Comparison of ENCODE assay signal across 1 cellular context in the genomic region with DNA sequence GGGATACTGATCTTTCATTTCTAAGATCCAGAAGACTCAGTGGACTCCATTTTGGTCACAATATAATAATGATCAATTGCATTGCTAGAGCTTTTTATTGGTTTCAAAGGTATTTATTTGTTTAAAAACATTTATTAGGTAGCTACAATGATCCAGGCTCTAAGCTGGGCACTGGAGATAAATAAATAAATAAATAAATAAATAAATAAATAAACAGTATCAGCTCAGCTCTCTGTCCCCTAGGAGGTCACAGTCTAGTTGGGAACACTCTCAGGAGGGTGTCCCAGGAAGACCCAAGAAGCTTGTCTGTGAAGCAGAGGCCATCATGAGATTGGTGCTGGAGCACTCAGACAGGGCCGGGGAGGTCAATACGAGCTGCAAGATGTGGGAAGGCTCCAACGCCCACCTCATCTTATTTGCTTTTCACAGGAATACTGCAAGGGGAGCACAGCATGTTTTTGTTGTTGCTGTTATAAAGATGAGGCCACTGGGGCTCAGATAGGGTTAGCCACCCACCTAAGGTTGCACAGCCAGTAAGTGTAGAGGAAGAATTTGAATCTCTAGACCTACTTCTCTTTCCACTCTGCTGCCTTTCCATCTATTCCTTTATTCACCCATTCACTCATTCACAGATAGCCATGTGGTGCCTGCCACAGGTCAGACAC.
TF ChIP-seq lines count a peak whose summit lies in the region.

No MANE protein-coding gene starts in this region.

TF ChIP-seq in HEK293, 187 proteins besides CTCF, POLR2A, EP300 and RAD21 (continued from another document and continues in another):
- TF ChIP-seq, protein P1, sequence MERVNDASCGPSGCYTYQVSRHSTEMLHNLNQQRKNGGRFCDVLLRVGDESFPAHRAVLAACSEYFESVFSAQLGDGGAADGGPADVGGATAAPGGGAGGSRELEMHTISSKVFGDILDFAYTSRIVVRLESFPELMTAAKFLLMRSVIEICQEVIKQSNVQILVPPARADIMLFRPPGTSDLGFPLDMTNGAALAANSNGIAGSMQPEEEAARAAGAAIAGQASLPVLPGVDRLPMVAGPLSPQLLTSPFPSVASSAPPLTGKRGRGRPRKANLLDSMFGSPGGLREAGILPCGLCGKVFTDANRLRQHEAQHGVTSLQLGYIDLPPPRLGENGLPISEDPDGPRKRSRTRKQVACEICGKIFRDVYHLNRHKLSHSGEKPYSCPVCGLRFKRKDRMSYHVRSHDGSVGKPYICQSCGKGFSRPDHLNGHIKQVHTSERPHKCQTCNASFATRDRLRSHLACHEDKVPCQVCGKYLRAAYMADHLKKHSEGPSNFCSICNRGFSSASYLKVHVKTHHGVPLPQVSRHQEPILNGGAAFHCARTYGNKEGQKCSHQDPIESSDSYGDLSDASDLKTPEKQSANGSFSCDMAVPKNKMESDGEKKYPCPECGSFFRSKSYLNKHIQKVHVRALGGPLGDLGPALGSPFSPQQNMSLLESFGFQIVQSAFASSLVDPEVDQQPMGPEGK (tag by site-specific recombination; IDR thresholded peaks at IDR 0.05), result no peak
- TF ChIP-seq ZNF202 (tag by site-specific recombination; IDR thresholded peaks at IDR 0.05; ENCODE audit: borderline replicate concordance), result 0 out of 2 replicates have a peak, but pooled peaks have one; percentile 59
- TF ChIP-seq ZNF654 (tag by site-specific recombination; IDR thresholded peaks at IDR 0.05; ENCODE audit: low read depth), result peak; percentile 25; the same call in 1 of the 2 replicates
- TF ChIP-seq ZFP3 (tag by site-specific recombination; IDR thresholded peaks at IDR 0.05; ENCODE audit: low read depth), result no peak
- TF ChIP-seq, protein P2, sequence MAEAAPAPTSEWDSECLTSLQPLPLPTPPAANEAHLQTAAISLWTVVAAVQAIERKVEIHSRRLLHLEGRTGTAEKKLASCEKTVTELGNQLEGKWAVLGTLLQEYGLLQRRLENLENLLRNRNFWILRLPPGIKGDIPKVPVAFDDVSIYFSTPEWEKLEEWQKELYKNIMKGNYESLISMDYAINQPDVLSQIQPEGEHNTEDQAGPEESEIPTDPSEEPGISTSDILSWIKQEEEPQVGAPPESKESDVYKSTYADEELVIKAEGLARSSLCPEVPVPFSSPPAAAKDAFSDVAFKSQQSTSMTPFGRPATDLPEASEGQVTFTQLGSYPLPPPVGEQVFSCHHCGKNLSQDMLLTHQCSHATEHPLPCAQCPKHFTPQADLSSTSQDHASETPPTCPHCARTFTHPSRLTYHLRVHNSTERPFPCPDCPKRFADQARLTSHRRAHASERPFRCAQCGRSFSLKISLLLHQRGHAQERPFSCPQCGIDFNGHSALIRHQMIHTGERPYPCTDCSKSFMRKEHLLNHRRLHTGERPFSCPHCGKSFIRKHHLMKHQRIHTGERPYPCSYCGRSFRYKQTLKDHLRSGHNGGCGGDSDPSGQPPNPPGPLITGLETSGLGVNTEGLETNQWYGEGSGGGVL (tag by site-specific recombination; IDR thresholded peaks at IDR 0.05), result no peak
- TF ChIP-seq ZFP69B (tag by site-specific recombination; IDR thresholded peaks at IDR 0.05), result no peak
- no peak for TF ChIP-seq KLF7 (tag by site-specific recombination; IDR thresholded peaks at IDR 0.05; ENCODE audit: borderline replicate concordance)
- TF ChIP-seq GLI2 (tag by site-specific recombination; IDR thresholded peaks at IDR 0.05; ENCODE audit: borderline replicate concordance, low read depth), result peak; percentile 33; the same call in 1 of the 2 replicates
- no peak for TF ChIP-seq ZNF747 (tag by site-specific recombination; IDR thresholded peaks at IDR 0.05)
- TF ChIP-seq ZNF404 (tag by site-specific recombination; IDR thresholded peaks at IDR 0.05), result 0 out of 2 replicates have a peak, but pooled peaks have one; percentile 41
- no peak for TF ChIP-seq GLI4 (tag by site-specific recombination; IDR thresholded peaks at IDR 0.05)
- TF ChIP-seq ZNF791 (tag by site-specific recombination; IDR thresholded peaks at IDR 0.05), result no peak
- no peak for TF ChIP-seq ZNF24 (tag by site-specific recombination; IDR thresholded peaks at IDR 0.05)
- 0 out of 2 replicates have a peak, but pooled peaks have one; percentile 32 for TF ChIP-seq ZNF768 (tag by site-specific recombination; IDR thresholded peaks at IDR 0.05)
- TF ChIP-seq, protein P3, sequence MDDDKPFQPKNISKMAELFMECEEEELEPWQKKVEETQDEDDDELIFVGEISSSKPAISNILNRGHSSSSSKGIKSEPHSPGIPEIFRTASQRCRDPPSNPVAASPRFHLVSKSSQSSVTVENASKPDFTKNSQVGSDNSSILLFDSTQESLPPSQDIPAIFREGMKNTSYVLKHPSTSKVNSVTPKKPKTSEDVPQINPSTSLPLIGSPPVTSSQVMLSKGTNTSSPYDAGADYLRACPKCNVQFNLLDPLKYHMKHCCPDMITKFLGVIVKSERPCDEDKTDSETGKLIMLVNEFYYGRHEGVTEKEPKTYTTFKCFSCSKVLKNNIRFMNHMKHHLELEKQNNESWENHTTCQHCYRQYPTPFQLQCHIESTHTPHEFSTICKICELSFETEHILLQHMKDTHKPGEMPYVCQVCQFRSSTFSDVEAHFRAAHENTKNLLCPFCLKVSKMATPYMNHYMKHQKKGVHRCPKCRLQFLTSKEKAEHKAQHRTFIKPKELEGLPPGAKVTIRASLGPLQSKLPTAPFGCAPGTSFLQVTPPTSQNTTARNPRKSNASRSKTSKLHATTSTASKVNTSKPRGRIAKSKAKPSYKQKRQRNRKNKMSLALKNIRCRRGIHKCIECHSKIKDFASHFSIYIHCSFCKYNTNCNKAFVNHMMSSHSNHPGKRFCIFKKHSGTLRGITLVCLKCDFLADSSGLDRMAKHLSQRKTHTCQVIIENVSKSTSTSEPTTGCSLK (tag by site-specific recombination; IDR thresholded peaks at IDR 0.05), result no peak
- TF ChIP-seq, protein P4, sequence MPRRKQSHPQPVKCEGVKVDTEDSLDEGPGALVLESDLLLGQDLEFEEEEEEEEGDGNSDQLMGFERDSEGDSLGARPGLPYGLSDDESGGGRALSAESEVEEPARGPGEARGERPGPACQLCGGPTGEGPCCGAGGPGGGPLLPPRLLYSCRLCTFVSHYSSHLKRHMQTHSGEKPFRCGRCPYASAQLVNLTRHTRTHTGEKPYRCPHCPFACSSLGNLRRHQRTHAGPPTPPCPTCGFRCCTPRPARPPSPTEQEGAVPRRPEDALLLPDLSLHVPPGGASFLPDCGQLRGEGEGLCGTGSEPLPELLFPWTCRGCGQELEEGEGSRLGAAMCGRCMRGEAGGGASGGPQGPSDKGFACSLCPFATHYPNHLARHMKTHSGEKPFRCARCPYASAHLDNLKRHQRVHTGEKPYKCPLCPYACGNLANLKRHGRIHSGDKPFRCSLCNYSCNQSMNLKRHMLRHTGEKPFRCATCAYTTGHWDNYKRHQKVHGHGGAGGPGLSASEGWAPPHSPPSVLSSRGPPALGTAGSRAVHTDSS (tag by site-specific recombination; IDR thresholded peaks at IDR 0.05), result no peak
- TF ChIP-seq ZNF433 (tag by site-specific recombination; IDR thresholded peaks at IDR 0.05; ENCODE audit: low read depth), result peak; percentile 44; the same call in 1 of the 2 replicates
- TF ChIP-seq EGR2 (tag by site-specific recombination; IDR thresholded peaks at IDR 0.05; ENCODE audit: low read depth), result peak; percentile 31; the same call in 1 of the 2 replicates
- no peak for TF ChIP-seq GLIS2 (tag by site-specific recombination; IDR thresholded peaks at IDR 0.05)
- TF ChIP-seq ZNF561 (tag by site-specific recombination; IDR thresholded peaks at IDR 0.05; ENCODE audit: borderline replicate concordance), result no peak
- no peak for TF ChIP-seq ZNF544 (tag by site-specific recombination; IDR thresholded peaks at IDR 0.05)
- TF ChIP-seq ZNF830 (tag by site-specific recombination; IDR thresholded peaks at IDR 0.05; ENCODE audit: low read depth), result no peak
- TF ChIP-seq, protein P5, sequence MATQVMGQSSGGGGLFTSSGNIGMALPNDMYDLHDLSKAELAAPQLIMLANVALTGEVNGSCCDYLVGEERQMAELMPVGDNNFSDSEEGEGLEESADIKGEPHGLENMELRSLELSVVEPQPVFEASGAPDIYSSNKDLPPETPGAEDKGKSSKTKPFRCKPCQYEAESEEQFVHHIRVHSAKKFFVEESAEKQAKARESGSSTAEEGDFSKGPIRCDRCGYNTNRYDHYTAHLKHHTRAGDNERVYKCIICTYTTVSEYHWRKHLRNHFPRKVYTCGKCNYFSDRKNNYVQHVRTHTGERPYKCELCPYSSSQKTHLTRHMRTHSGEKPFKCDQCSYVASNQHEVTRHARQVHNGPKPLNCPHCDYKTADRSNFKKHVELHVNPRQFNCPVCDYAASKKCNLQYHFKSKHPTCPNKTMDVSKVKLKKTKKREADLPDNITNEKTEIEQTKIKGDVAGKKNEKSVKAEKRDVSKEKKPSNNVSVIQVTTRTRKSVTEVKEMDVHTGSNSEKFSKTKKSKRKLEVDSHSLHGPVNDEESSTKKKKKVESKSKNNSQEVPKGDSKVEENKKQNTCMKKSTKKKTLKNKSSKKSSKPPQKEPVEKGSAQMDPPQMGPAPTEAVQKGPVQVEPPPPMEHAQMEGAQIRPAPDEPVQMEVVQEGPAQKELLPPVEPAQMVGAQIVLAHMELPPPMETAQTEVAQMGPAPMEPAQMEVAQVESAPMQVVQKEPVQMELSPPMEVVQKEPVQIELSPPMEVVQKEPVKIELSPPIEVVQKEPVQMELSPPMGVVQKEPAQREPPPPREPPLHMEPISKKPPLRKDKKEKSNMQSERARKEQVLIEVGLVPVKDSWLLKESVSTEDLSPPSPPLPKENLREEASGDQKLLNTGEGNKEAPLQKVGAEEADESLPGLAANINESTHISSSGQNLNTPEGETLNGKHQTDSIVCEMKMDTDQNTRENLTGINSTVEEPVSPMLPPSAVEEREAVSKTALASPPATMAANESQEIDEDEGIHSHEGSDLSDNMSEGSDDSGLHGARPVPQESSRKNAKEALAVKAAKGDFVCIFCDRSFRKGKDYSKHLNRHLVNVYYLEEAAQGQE (tag by site-specific recombination; IDR thresholded peaks at IDR 0.05), result 0 out of 2 replicates have a peak, but pooled peaks have one; percentile 53
- TF ChIP-seq, protein P6, sequence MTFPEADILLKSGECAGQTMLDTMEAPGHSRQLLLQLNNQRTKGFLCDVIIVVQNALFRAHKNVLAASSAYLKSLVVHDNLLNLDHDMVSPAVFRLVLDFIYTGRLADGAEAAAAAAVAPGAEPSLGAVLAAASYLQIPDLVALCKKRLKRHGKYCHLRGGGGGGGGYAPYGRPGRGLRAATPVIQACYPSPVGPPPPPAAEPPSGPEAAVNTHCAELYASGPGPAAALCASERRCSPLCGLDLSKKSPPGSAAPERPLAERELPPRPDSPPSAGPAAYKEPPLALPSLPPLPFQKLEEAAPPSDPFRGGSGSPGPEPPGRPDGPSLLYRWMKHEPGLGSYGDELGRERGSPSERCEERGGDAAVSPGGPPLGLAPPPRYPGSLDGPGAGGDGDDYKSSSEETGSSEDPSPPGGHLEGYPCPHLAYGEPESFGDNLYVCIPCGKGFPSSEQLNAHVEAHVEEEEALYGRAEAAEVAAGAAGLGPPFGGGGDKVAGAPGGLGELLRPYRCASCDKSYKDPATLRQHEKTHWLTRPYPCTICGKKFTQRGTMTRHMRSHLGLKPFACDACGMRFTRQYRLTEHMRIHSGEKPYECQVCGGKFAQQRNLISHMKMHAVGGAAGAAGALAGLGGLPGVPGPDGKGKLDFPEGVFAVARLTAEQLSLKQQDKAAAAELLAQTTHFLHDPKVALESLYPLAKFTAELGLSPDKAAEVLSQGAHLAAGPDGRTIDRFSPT (tag by site-specific recombination; IDR thresholded peaks at IDR 0.05), result no peak
- TF ChIP-seq ZNF600 (tag by site-specific recombination; IDR thresholded peaks at IDR 0.05), result no peak
- TF ChIP-seq SALL2 (tag by site-specific recombination; IDR thresholded peaks at IDR 0.05; ENCODE audit: borderline replicate concordance), result no peak
- TF ChIP-seq YY2 (tag by site-specific recombination; IDR thresholded peaks at IDR 0.05), result no peak
- TF ChIP-seq ZNF629 (tag by site-specific recombination; IDR thresholded peaks at IDR 0.05), result 0 out of 2 replicates have a peak, but pooled peaks have one; percentile 26
- TF ChIP-seq, protein P7, sequence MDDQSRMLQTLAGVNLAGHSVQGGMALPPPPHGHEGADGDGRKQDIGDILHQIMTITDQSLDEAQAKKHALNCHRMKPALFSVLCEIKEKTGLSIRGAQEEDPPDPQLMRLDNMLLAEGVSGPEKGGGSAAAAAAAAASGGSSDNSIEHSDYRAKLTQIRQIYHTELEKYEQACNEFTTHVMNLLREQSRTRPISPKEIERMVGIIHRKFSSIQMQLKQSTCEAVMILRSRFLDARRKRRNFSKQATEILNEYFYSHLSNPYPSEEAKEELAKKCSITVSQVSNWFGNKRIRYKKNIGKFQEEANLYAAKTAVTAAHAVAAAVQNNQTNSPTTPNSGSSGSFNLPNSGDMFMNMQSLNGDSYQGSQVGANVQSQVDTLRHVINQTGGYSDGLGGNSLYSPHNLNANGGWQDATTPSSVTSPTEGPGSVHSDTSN (CRISPR knock-in tag; IDR thresholded peaks at IDR 0.05), result no peak
- TF ChIP-seq, protein P8, sequence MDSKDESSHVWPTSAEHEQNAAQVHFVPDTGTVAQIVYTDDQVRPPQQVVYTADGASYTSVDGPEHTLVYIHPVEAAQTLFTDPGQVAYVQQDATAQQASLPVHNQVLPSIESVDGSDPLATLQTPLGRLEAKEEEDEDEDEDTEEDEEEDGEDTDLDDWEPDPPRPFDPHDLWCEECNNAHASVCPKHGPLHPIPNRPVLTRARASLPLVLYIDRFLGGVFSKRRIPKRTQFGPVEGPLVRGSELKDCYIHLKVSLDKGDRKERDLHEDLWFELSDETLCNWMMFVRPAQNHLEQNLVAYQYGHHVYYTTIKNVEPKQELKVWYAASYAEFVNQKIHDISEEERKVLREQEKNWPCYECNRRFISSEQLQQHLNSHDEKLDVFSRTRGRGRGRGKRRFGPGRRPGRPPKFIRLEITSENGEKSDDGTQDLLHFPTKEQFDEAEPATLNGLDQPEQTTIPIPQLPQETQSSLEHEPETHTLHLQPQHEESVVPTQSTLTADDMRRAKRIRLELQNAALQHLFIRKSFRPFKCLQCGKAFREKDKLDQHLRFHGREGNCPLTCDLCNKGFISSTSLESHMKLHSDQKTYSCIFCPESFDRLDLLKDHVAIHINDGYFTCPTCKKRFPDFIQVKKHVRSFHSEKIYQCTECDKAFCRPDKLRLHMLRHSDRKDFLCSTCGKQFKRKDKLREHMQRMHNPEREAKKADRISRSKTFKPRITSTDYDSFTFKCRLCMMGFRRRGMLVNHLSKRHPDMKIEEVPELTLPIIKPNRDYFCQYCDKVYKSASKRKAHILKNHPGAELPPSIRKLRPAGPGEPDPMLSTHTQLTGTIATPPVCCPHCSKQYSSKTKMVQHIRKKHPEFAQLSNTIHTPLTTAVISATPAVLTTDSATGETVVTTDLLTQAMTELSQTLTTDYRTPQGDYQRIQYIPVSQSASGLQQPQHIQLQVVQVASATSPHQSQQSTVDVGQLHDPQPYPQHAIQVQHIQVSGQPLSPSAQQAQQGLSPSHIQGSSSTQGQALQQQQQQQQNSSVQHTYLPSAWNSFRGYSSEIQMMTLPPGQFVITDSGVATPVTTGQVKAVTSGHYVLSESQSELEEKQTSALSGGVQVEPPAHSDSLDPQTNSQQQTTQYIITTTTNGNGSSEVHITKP (tag by site-specific recombination; IDR thresholded peaks at IDR 0.05), result no peak
- TF ChIP-seq, protein P9, sequence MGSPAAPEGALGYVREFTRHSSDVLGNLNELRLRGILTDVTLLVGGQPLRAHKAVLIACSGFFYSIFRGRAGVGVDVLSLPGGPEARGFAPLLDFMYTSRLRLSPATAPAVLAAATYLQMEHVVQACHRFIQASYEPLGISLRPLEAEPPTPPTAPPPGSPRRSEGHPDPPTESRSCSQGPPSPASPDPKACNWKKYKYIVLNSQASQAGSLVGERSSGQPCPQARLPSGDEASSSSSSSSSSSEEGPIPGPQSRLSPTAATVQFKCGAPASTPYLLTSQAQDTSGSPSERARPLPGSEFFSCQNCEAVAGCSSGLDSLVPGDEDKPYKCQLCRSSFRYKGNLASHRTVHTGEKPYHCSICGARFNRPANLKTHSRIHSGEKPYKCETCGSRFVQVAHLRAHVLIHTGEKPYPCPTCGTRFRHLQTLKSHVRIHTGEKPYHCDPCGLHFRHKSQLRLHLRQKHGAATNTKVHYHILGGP (tag by site-specific recombination; IDR thresholded peaks at IDR 0.05), result no peak
- no peak for TF ChIP-seq ZNF121 (tag by site-specific recombination; IDR thresholded peaks at IDR 0.05)
- no peak for TF ChIP-seq ZNF174 (tag by site-specific recombination; IDR thresholded peaks at IDR 0.05)
- peak; percentile 49 for TF ChIP-seq ZNF623 (tag by site-specific recombination; IDR thresholded peaks at IDR 0.05)
